1 cellular context compared by ENCODE assay signal in genomic region chr3:57038466-57039164, GRCh38.
TF ChIP-seq lines count a peak whose summit lies in the region.

No MANE protein-coding gene starts in this region.

TF ChIP-seq in WTC11, 78 proteins besides CTCF, POLR2A, EP300 and RAD21 (continued from another document):
- TF ChIP-seq PREB (CRISPR knock-in tag; IDR thresholded peaks at IDR 0.05; ENCODE audit: borderline replicate concordance) (no peak), E2F5 (CRISPR knock-in tag; IDR thresholded peaks at IDR 0.05) (no peak), ATF6 (CRISPR knock-in tag; IDR thresholded peaks at IDR 0.05) (no peak)
